8 cellular contexts compared by ENCODE assay signal in the genomic region with DNA sequence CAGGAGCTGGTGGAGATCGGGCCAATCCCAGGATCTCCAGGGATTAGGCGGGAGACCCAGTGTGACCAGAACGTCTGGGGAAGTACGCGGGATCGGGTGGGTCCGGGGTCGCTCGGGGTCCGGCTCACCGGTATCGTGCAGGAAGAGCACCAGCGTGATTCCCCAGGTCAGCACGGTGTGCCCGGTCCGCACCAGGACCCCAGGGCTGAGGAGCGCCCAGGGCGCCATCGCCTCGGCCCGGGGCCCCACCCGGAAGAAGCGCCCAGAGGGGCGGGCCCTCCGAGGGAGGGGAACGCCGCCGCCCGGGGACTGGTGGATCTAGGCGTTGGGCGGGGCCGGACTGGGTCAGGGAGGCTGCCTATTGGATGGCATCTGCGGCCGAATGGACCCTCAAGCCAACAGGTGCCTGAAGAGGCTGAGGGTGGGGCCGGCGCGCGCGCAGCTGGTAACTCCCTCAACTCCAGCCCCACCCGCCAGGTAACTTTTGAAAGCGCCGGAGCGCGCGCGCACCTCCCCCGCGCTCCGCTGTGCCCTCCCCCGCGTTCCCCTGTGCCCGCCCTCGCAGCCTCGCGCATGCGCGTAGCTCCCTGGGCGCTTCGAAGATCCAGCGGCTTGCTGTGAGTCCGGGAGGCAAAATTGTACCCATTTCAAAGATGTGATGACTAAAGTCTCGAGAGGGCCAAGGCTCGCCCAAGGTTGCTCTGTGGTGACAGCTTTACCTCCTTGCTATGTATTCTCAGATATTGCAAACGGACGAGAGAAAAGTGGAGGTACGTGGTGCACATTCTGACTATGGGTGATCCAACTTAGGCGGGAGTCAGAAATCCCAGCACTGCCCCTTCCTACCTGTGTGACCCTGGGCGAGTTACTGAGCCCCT. TPM values are rescaled to one million over a fixed set of nuclear protein-coding genes. Genes with fewer than 3 reads are reported as not detected.
DNase-seq lines count a peak whose midpoint lies in the region; ATAC-seq and TF ChIP-seq lines count a peak whose summit lies in the region.

A gene with protein sequence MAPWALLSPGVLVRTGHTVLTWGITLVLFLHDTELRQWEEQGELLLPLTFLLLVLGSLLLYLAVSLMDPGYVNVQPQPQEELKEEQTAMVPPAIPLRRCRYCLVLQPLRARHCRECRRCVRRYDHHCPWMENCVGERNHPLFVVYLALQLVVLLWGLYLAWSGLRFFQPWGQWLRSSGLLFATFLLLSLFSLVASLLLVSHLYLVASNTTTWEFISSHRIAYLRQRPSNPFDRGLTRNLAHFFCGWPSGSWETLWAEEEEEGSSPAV (minus strand): TSS at position 262 of the 878 bp plus-strand sequence. CDS start 34 bp downstream, at position 228.

- H3K4me1 ChIP-seq in esophagus (ENCODE audit: control insufficient read depth in 2 of 2, insufficient read depth in 2 of 2, low read length in 1 of 2) (peaks cover 3 to 15% of the 10 kb centered on the region in 2 donors), mucosa of stomach (ENCODE audit: control insufficient read depth, insufficient read depth, low read length) (peaks cover 28% of the 10 kb centered on the region)

- 1 to 2% methylated on average over 65 to 68 of the region's 68 CpGs for WGBS in esophagus, 2 donors

- no peaks in the 10 kb centered on the region for H3K27me3 Mint-ChIP-seq in activated T-cell treated with anti-CD3 and anti-CD28 coated beads, Interleukin-2, amount 50 U/mL, for 24 hours

- H3K4me3 ChIP-seq in esophagus (ENCODE audit: low read depth in 1 of 2, low read length in 2 of 2) (peak within 1 kb of the TSS; percentile 49 to 68), mucosa of stomach (ENCODE audit: low read length) (peak within 1 kb of the TSS; percentile 64)

- H3K4me3 Mint-ChIP-seq in activated T-cell treated with anti-CD3 and anti-CD28 coated beads, Interleukin-2, amount 50 U/mL, for 24 hours, result peak within 1 kb of the TSS; percentile 86

- peak; percentile 84 for ATAC-seq in GM21717 (IDR thresholded peaks at IDR 0.05; ENCODE audit: unreplicated experiment)

- peaks cover 39% of the 10 kb centered on the region for H3K36me3 Mint-ChIP-seq in activated T-cell treated with anti-CD3 and anti-CD28 coated beads, Interleukin-2, amount 50 U/mL, for 24 hours (ENCODE audit: low read depth)

- H3K9me3 ChIP-seq in esophagus (ENCODE audit: control insufficient read depth in 2 of 2, insufficient read depth in 1 of 2, low read depth in 1 of 2, low read length in 1 of 2) (no peaks in the 10 kb centered on the region), mucosa of stomach (ENCODE audit: control insufficient read depth, low read length) (no peaks in the 10 kb centered on the region)

- in situ Hi-C loops in KBM-7 (cut with MboI; ENCODE audit: low pct_unique_long_range_greater_than_20kb, low sequenced_read_pairs), result no loop called here

- H3K36me3 ChIP-seq in esophagus (ENCODE audit: control insufficient read depth in 2 of 2, insufficient read depth in 2 of 2, low read length in 1 of 2) (peaks cover 0 to 13% of the 10 kb centered on the region in 2 donors), mucosa of stomach (ENCODE audit: control insufficient read depth, insufficient read depth, low read length) (no peaks in the 10 kb centered on the region)

- peak within 1 kb of the TSS; percentile 94 for H3K27ac Mint-ChIP-seq in activated T-cell treated with anti-CD3 and anti-CD28 coated beads, Interleukin-2, amount 50 U/mL, for 24 hours

- H3K27me3 ChIP-seq in esophagus (ENCODE audit: control insufficient read depth in 1 of 2, insufficient read depth in 2 of 2, low read length in 2 of 2), result no peaks in the 10 kb centered on the region
- no peaks in the 10 kb centered on the region for H3K27me3 ChIP-seq in mucosa of stomach (ENCODE audit: control insufficient read depth, insufficient read depth, low read length)

- DNase-seq in DMS153 treated with DMSO at 0.1 percent for 48 hours (lab: John Stamatoyannopoulos, UW; ENCODE audit: unreplicated experiment), result peak; percentile 98
- DNase-seq in KBM-7, result peak; percentile 99
- peak; percentile 98 for DNase-seq in activated T-cell treated with anti-CD3 and anti-CD28 coated beads, Interleukin-2, amount 50 U/mL, for 24 hours
- DNase-seq in stimulated activated CD8-positive, alpha-beta memory T cell treated with anti-CD3 and anti-CD28 coated beads, Interleukin-7, amount 100 ng/mL, for 1 hour (ENCODE audit: low read depth in 2 of 2), result peak; percentile 95 to 96

- H3K9ac ChIP-seq in mucosa of stomach (ENCODE audit: low read length), result peak within 1 kb of the TSS; percentile 80

- H3K27ac ChIP-seq in esophagus (ENCODE audit: low read depth in 2 of 2, low read length in 1 of 2), result peak within 1 kb of the TSS; percentile 79 to 80

- H3K4me1 Mint-ChIP-seq in activated T-cell treated with anti-CD3 and anti-CD28 coated beads, Interleukin-2, amount 50 U/mL, for 24 hours (ENCODE audit: low read depth), result peaks cover 39% of the 10 kb centered on the region

- no peaks in the 10 kb centered on the region for H3K9me3 Mint-ChIP-seq in activated T-cell treated with anti-CD3 and anti-CD28 coated beads, Interleukin-2, amount 50 U/mL, for 24 hours

TF ChIP-seq in PFSK-1, 5 proteins besides CTCF, POLR2A, EP300 and RAD21:
- TF ChIP-seq, protein P1, sequence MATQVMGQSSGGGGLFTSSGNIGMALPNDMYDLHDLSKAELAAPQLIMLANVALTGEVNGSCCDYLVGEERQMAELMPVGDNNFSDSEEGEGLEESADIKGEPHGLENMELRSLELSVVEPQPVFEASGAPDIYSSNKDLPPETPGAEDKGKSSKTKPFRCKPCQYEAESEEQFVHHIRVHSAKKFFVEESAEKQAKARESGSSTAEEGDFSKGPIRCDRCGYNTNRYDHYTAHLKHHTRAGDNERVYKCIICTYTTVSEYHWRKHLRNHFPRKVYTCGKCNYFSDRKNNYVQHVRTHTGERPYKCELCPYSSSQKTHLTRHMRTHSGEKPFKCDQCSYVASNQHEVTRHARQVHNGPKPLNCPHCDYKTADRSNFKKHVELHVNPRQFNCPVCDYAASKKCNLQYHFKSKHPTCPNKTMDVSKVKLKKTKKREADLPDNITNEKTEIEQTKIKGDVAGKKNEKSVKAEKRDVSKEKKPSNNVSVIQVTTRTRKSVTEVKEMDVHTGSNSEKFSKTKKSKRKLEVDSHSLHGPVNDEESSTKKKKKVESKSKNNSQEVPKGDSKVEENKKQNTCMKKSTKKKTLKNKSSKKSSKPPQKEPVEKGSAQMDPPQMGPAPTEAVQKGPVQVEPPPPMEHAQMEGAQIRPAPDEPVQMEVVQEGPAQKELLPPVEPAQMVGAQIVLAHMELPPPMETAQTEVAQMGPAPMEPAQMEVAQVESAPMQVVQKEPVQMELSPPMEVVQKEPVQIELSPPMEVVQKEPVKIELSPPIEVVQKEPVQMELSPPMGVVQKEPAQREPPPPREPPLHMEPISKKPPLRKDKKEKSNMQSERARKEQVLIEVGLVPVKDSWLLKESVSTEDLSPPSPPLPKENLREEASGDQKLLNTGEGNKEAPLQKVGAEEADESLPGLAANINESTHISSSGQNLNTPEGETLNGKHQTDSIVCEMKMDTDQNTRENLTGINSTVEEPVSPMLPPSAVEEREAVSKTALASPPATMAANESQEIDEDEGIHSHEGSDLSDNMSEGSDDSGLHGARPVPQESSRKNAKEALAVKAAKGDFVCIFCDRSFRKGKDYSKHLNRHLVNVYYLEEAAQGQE (IDR thresholded peaks at IDR 0.05; ENCODE audit: insufficient read depth in 1 of 2, low read depth in 2 of 2, low read length in 2 of 2), result no peak
- TF ChIP-seq POLR2AphosphoS5 (IDR thresholded peaks at IDR 0.05; ENCODE audit: low read depth, low read length), result peak; percentile 74
- no peak for TF ChIP-seq FOXP2 (optimal IDR thresholded peaks at IDR 0.05; ENCODE audit: borderline replicate concordance, extremely low read depth, extremely low read length, insufficient read depth)
- TF ChIP-seq SIN3A (IDR thresholded peaks at IDR 0.05; ENCODE audit: borderline replicate concordance, insufficient read depth, low read length), result no peak
- peak; percentile 70; the same call in 1 of the 2 replicates for TF ChIP-seq TAF1 (IDR thresholded peaks at IDR 0.05; ENCODE audit: borderline replicate concordance, insufficient read depth, low read length)
TF ChIP-seq in PFSK-1: peak in this region for 2.

RNA-seq across cellular contexts. Expression of the gene that starts here (rescaled TPM):
- polyA plus RNA-seq in PFSK-1 (2012; ENCODE audit: insufficient read length, low read depth), result 31.4 TPM
- 10 to 100 TPM; 73.2 to 76.0 TPM for polyA plus RNA-seq in esophagus

Comparison
In these comparisons a context has a peak if more than half of its experiments do, and no peak if none do; other contexts are left out.
1. Peak in every context shown above with its lines: DNase-seq, ATAC-seq, H3K4me3 ChIP-seq and H3K27ac ChIP-seq.